In genomic region chr1:197801684-197802083, GRCh38 we compare ENCODE assay signal across 18 cellular contexts. TPM values are rescaled to one million over a fixed set of nuclear protein-coding genes. Genes with fewer than 3 reads are reported as not detected.
A peak's percentile ranks its signal among the peaks of the same experiment; 100 is the strongest.
DNase-seq lines count a peak whose midpoint lies in the region; ATAC-seq and TF ChIP-seq lines count a peak whose summit lies in the region.
"Had no signal": no experiment of that assay in that cellular context is flagged by ENCODE, and none has a peak within 500 bp of the region (broad histone marks: within the 10 kb centered on the region; RNA-seq: fewer than 3 reads in every experiment).

No MANE protein-coding gene starts in this region.

- peaks cover 22% of the 10 kb centered on the region for H3K9me3 Mint-ChIP-seq in WTC11
- peaks cover 21% of the 10 kb centered on the region for H3K9me3 Mint-ChIP-seq in endodermal cell

- peak; percentile 61 for DNase-seq in cardiac septum (ENCODE audit: low spot score)
- DNase-seq in left ventricle myocardium inferior: no peak
- DNase-seq in WTC11 (ENCODE audit: low spot score): no peak
- DNase-seq in endodermal cell: peak; percentile 51
- peak; percentile 44 for DNase-seq in posterior vena cava (ENCODE audit: low spot score)
- no peak for DNase-seq in DMS79 treated with DMSO at 0.1 percent for 48 hours (lab: John Stamatoyannopoulos, UW)
- no peak for DNase-seq in NCI-H524 (lab: John Stamatoyannopoulos, UW)
- DNase-seq in GDM1 (lab: John Stamatoyannopoulos, UW): no peak
- DNase-seq: ACHN; BE2C; C1 segment of cervical spinal cord; CD4-positive, CD25-positive, alpha-beta regulatory T cell; CD8-positive, alpha-beta memory T cell; COR-L47; GF-D8; GOT3; HCEC 1CT; KBM-7 had no signal

- WGBS in endodermal cell (ENCODE audit: insufficient coverage in 1 of 2, insufficient read length in 1 of 2), 2 experiments: 90 to 100% methylated on average over 1 to 4 of the region's 4 CpGs

- H3K27me3 Mint-ChIP-seq in WTC11 (ENCODE audit: low read depth): peaks cover 15% of the 10 kb centered on the region
- H3K27me3 Mint-ChIP-seq in endodermal cell (ENCODE audit: insufficient read depth): peaks cover 1% of the 10 kb centered on the region
- H3K27me3 Mint-ChIP-seq: CD8-positive, alpha-beta memory T cell had no signal

- no peaks in the 10 kb centered on the region for H3K36me3 ChIP-seq in left ventricle myocardium inferior
- no peaks in the 10 kb centered on the region for H3K36me3 ChIP-seq in endodermal cell (ENCODE audit: control insufficient read depth, insufficient read depth, low read length)
- H3K36me3 ChIP-seq: BE2C had no signal

- CTCF ChIA-PET in WTC11 (lab: Charles Lee): no interaction called here

- H3K9me3 ChIP-seq in left ventricle myocardium inferior (replicated peaks) (peaks cover 26% of the 10 kb centered on the region), endodermal cell (ENCODE audit: control insufficient read depth, low read length) (peaks cover 7% of the 10 kb centered on the region)
- H3K9me3 ChIP-seq: BE2C had no signal

- H3K4me1 ChIP-seq in left ventricle myocardium inferior (peaks cover 9% of the 10 kb centered on the region), endodermal cell (ENCODE audit: control insufficient read depth, insufficient read depth, low read length) (no peaks in the 10 kb centered on the region)
- H3K4me1 ChIP-seq: BE2C had no signal

- peaks cover 19% of the 10 kb centered on the region for H3K4me1 Mint-ChIP-seq in WTC11
- H3K4me1 Mint-ChIP-seq in endodermal cell: peaks cover 2% of the 10 kb centered on the region

- H3K27ac Mint-ChIP-seq in WTC11: no peak overlapping the region
- H3K27ac Mint-ChIP-seq in endodermal cell: no peak overlapping the region
- H3K27ac Mint-ChIP-seq: CD4-positive, CD25-positive, alpha-beta regulatory T cell; CD8-positive, alpha-beta memory T cell had no signal

- no peak; the same call in 1 of the 2 replicates for ATAC-seq in WTC11

- H3K27me3 ChIP-seq in left ventricle myocardium inferior (ENCODE audit: low read depth) (no peaks in the 10 kb centered on the region), endodermal cell (ENCODE audit: control insufficient read depth, insufficient read depth, low read length, poor library complexity, severe bottlenecking) (no peaks in the 10 kb centered on the region)
- H3K27me3 ChIP-seq: BE2C had no signal

- H3K36me3 Mint-ChIP-seq in WTC11 (peaks cover 24% of the 10 kb centered on the region), endodermal cell (ENCODE audit: low read depth) (no peaks in the 10 kb centered on the region)

- TF ChIP-seq CTCF in left ventricle myocardium inferior (IDR thresholded peaks at IDR 0.05; ENCODE audit: borderline replicate concordance): no peak
- TF ChIP-seq CTCF in WTC11 (IDR thresholded peaks at IDR 0.05): no peak
- no peak for TF ChIP-seq CTCF in endodermal cell (conservative IDR thresholded peaks at IDR 0.05)

- no peak overlapping the region for H3K4me3 ChIP-seq in left ventricle myocardium inferior
- H3K4me3 ChIP-seq in endodermal cell (ENCODE audit: low read length): no peak overlapping the region

- POLR2A ChIA-PET in WTC11 (lab: Charles Lee): no interaction called here

- no peak overlapping the region for H3K27ac ChIP-seq in left ventricle myocardium inferior (replicated peaks)
- no peak overlapping the region for H3K27ac ChIP-seq in endodermal cell (ENCODE audit: low read depth, low read length)

- no peak overlapping the region for H3K9ac ChIP-seq in endodermal cell (ENCODE audit: extremely low read depth, low read length, poor library complexity, severe bottlenecking)

- peak overlapping the region; percentile 83 for H3K4me3 Mint-ChIP-seq in WTC11
- H3K4me3 Mint-ChIP-seq in endodermal cell: peak overlapping the region; percentile 70
- H3K4me3 Mint-ChIP-seq: CD4-positive, CD25-positive, alpha-beta regulatory T cell; CD8-positive, alpha-beta memory T cell had no signal

- intact Hi-C loops in cardiac septum (cut with DNase I): no loop called here
- intact Hi-C loops in left ventricle myocardium inferior (cut with micrococcal nuclease): no loop called here
- intact Hi-C loops in posterior vena cava (cut with DNase I): no loop called here

TF ChIP-seq in WTC11, 78 proteins besides CTCF, POLR2A, EP300 and RAD21:
- 0 out of 2 replicates have a peak, but pooled peaks have one; percentile 32 for TF ChIP-seq ESRRA (CRISPR knock-in tag; IDR thresholded peaks at IDR 0.05; ENCODE audit: borderline replicate concordance)
- TF ChIP-seq, protein P1, sequence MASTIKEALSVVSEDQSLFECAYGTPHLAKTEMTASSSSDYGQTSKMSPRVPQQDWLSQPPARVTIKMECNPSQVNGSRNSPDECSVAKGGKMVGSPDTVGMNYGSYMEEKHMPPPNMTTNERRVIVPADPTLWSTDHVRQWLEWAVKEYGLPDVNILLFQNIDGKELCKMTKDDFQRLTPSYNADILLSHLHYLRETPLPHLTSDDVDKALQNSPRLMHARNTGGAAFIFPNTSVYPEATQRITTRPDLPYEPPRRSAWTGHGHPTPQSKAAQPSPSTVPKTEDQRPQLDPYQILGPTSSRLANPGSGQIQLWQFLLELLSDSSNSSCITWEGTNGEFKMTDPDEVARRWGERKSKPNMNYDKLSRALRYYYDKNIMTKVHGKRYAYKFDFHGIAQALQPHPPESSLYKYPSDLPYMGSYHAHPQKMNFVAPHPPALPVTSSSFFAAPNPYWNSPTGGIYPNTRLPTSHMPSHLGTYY (CRISPR knock-in tag; IDR thresholded peaks at IDR 0.05): no peak

RNA-seq across cellular contexts. Expression of gene DENND1B, which starts 26.4 kb away (rescaled TPM):
- total RNA-seq in cardiac septum (22.0 TPM), left ventricle myocardium inferior (26.9 TPM), WTC11 (2021) (2.8 to 4.3 TPM (median 3.3 TPM) in 3 replicates), endodermal cell (10 to 100 TPM in 1 of 2 donors, 1 to 10 TPM in 1; 9.4 to 11.9 TPM), posterior vena cava (10 to 100 TPM; 13.8 to 17.2 TPM)
- 6.9 TPM for polyA plus RNA-seq in endodermal cell (2013, experiment 1 of 2)
- polyA plus RNA-seq in endodermal cell (2013, experiment 2 of 2): 9.0 TPM

Comparison
In these comparisons a context has a peak if more than half of its experiments do, and no peak if none do; other contexts are left out.
1. DNase-seq: peak in cardiac septum (single experiment), endodermal cell (single experiment) and posterior vena cava (single experiment); none in left ventricle myocardium inferior (single experiment), WTC11 (single experiment), DMS79 treated with DMSO at 0.1 percent for 48 hours (single experiment), NCI-H524 (0 of 2) and GDM1 (single experiment).